ENCODE assay signal across 7 cellular contexts in genomic region chr11:119361961-119362725, GRCh38. TPM values are rescaled to one million over a fixed set of nuclear protein-coding genes. Genes with fewer than 3 reads are reported as not detected.
DNase-seq lines count a peak whose midpoint lies in the region; ATAC-seq and TF ChIP-seq lines count a peak whose summit lies in the region.
"Had no signal": no experiment of that assay in that cellular context is flagged by ENCODE, and none has a peak within 500 bp of the region (broad histone marks: within the 10 kb centered on the region; RNA-seq: fewer than 3 reads in every experiment).

No MANE protein-coding gene starts in this region.

- H3K4me1 Mint-ChIP-seq in CD14-positive monocyte = peaks cover 13% of the 10 kb centered on the region

- H3K36me3 ChIP-seq in BLaER1 (peaks cover 17% of the 10 kb centered on the region), mucosa of rectum (ENCODE audit: control insufficient read depth in 2 of 2, insufficient read depth in 2 of 2, low read length in 2 of 2) (peaks cover 0 to 10% of the 10 kb centered on the region in 2 donors)

- H3K9ac ChIP-seq in BLaER1 (peak overlapping the region; percentile 24; the same call in 1 of the 2 replicates), mucosa of rectum (ENCODE audit: low read depth in 1 of 2, low read length in 2 of 2) (peak overlapping the region in 1 of 2 donors; percentile 17)

- H3K27ac ChIP-seq in BLaER1 (no peak overlapping the region), angular gyrus (ENCODE audit: low read depth, low read length) (peak overlapping the region; percentile 96), mucosa of rectum (ENCODE audit: low read depth in 2 of 2, low read length in 2 of 2) (peak overlapping the region; percentile 9 to 41)

- H3K36me3 Mint-ChIP-seq in CD14-positive monocyte = peaks cover 3 to 4% of the 10 kb centered on the region in 2 donors

- H3K4me3 ChIP-seq in BLaER1 = no peak overlapping the region
- peak overlapping the region; percentile 53 to 68 for H3K4me3 ChIP-seq in mucosa of rectum (ENCODE audit: low read length in 2 of 2)

- peak overlapping the region in 1 of 7 donors; percentile 37 for H3K27ac Mint-ChIP-seq in CD14-positive monocyte

- intact Hi-C loops in CD14-positive monocyte (cut with micrococcal nuclease) = no loop called here

- ATAC-seq in GM21423 (IDR thresholded peaks at IDR 0.05; ENCODE audit: unreplicated experiment) = no peak

- H3K4me2 ChIP-seq in BLaER1 = peak overlapping the region; percentile 83

- DNase-seq in 8988T (no peak), CD14-positive monocyte (ENCODE audit: low spot score) (no peak)
- DNase-seq: erythroblast had no signal

- H3K4me3 Mint-ChIP-seq in CD14-positive monocyte = peak overlapping the region in 1 of 2 donors; percentile 52

- peaks cover 80% of the 10 kb centered on the region for H3K4me1 ChIP-seq in BLaER1
- H3K4me1 ChIP-seq in mucosa of rectum (ENCODE audit: control insufficient read depth in 2 of 2, insufficient read depth in 2 of 2, low read length in 2 of 2) = peaks cover 27 to 38% of the 10 kb centered on the region in 2 donors

- H3K9me3 Mint-ChIP-seq in CD14-positive monocyte = peaks cover 0 to 5% (median 3%) of the 10 kb centered on the region in 7 donors

- no peak for TF ChIP-seq CTCF in CD14-positive monocyte (IDR thresholded peaks at IDR 0.05)

- H4K20me1 ChIP-seq in BLaER1 = 0 out of 2 replicates have a peak, but pooled peaks cover 8% of the 10 kb centered on the region

- peaks cover 42 to 61% (median 56%) of the 10 kb centered on the region in 3 donors for H3K27me3 Mint-ChIP-seq in CD14-positive monocyte (ENCODE audit: low read depth in 3 of 3)

- H3K27me3 ChIP-seq in BLaER1 (peaks cover 22% of the 10 kb centered on the region), mucosa of rectum (ENCODE audit: control insufficient read depth in 2 of 2, insufficient read depth in 2 of 2, low read length in 2 of 2) (peaks cover 6 to 13% of the 10 kb centered on the region in 2 donors)

- no peaks in the 10 kb centered on the region for H3K9me3 ChIP-seq in BLaER1
- no peaks in the 10 kb centered on the region for H3K9me3 ChIP-seq in mucosa of rectum (ENCODE audit: control insufficient read depth in 2 of 2, low read length in 2 of 2)

RNA-seq across cellular contexts. Expression of gene MFRP, which starts 15.6 kb away (rescaled TPM):
- not detected for polyA plus RNA-seq in CD14-positive monocyte

RNA-seq across cellular contexts. Expression of gene USP2, which starts 19.3 kb away (rescaled TPM):
- not detected for polyA plus RNA-seq in CD14-positive monocyte

RNA-seq across cellular contexts. Expression of gene C1QTNF5, which starts 21.5 kb away (rescaled TPM):
- not detected for polyA plus RNA-seq in CD14-positive monocyte

RNA-seq across cellular contexts. Expression of gene RNF26, which starts 27.8 kb away (rescaled TPM):
- polyA plus RNA-seq in CD14-positive monocyte = 10 to 100 TPM; 20.5 to 27.6 TPM

RNA-seq across cellular contexts. Expression of gene MCAM, which starts 45.2 kb away (rescaled TPM):
- not detected for polyA plus RNA-seq in CD14-positive monocyte
